In the genomic region with DNA sequence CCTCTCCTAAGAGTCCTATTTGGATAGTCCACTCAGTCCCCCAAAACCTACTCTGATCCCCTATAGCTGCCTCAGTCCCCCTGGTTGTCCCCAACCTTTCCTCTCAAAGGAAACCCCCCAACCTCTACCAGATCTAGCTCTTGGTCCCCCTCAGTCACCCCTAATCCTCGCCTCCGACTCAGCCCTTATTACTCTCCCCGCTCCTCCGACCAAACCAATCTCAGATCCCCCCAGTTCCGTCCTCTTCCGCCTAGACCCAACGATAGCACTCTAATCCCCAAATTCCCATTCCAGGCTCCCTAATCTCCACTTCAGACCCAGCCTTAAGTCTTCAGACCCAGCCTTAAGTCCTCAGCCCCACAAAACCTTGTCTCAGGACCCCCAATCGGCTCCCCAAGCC, we compare ENCODE assay signal across 8 cellular contexts. TPM values are rescaled to one million over a fixed set of nuclear protein-coding genes. Genes with fewer than 3 reads are reported as not detected.
DNase-seq lines count a peak whose midpoint lies in the region; TF ChIP-seq lines count a peak whose summit lies in the region.

No MANE protein-coding gene starts in this region.

- H3K27me3 ChIP-seq in iPS DF 6.9 (ENCODE audit: control insufficient read depth, insufficient read depth, low read length) (peaks cover 11% of the 10 kb centered on the region; the same call in 1 of the 2 replicates), spleen (replicated peaks in 1 of 7) (no peaks in the 10 kb centered on the region)

- H3K9me3 ChIP-seq in iPS DF 6.9 (ENCODE audit: control insufficient read depth, insufficient read depth, low read length) (no peaks in the 10 kb centered on the region), spleen (no peaks in the 10 kb centered on the region), OCI-LY7 (ENCODE audit: low read length) (no peaks in the 10 kb centered on the region)

- no peak for TF ChIP-seq CTCF in HFF-Myc (IDR thresholded peaks at IDR 0.05; ENCODE audit: low read depth, low read length, missing control alignments)
- no peak for TF ChIP-seq CTCF in spleen (IDR thresholded peaks at IDR 0.05 in 8 of 11, conservative IDR thresholded peaks at IDR 0.05 in 3 of 11)
- no peak for TF ChIP-seq CTCF in GM10266 (IDR thresholded peaks at IDR 0.05; ENCODE audit: control insufficient read depth, insufficient read depth, low read depth, missing control alignments)
- no peak for TF ChIP-seq CTCF in OCI-LY7 (conservative IDR thresholded peaks at IDR 0.05; ENCODE audit: low read length)

- no TSS peak for BruUV-seq in OCI-LY7 (replicated peaks; lab: Mats Ljungman, UMichigan)

- WGBS in iPS DF 6.9 (ENCODE audit: insufficient coverage, insufficient read length), result no CpG with 5 or more reads among the region's 8 CpGs
- 3 to 12% (median 8%) methylated on average over 8 of the region's 8 CpGs for WGBS in spleen, 5 donors

- H3K27me3 Mint-ChIP-seq in activated naive CD8-positive, alpha-beta T cell, result no peaks in the 10 kb centered on the region

- peak overlapping the region; percentile 92 for H3K4me3 Mint-ChIP-seq in activated naive CD8-positive, alpha-beta T cell

- no peaks in the 10 kb centered on the region for H3K9me3 Mint-ChIP-seq in activated naive CD8-positive, alpha-beta T cell (ENCODE audit: low read depth)

- intact Hi-C loops in spleen (cut with DNase I; ENCODE audit: low total_unique reads), result no loop called here
- intact Hi-C loops in OCI-LY7 (cut with micrococcal nuclease; ENCODE audit: unreplicated experiment), result no loop called here

- no peak overlapping the region for H3K27ac ChIP-seq in iPS DF 6.9 (ENCODE audit: low read length)
- H3K27ac ChIP-seq in spleen, result peak overlapping the region; percentile 83 to 98 (median 93)
- H3K27ac ChIP-seq in OCI-LY7 (ENCODE audit: low read depth, low read length, poor library complexity, severe bottlenecking), result no peak overlapping the region

- peak overlapping the region; percentile 95 for H3K4me3 ChIP-seq in HFF-Myc (replicated peaks; ENCODE audit: low read depth, low read length)
- peak overlapping the region; percentile 85; the same call in 1 of the 2 replicates for H3K4me3 ChIP-seq in iPS DF 6.9 (ENCODE audit: low read length)
- peak overlapping the region; percentile 49 to 75 (median 66) for H3K4me3 ChIP-seq in spleen
- no peak overlapping the region for H3K4me3 ChIP-seq in OCI-LY7 (ENCODE audit: low read depth, low read length, poor library complexity, severe bottlenecking)

- TF ChIP-seq POLR2A in spleen (IDR thresholded peaks at IDR 0.05), result no peak

- no peaks in the 10 kb centered on the region for H3K9me2 ChIP-seq in OCI-LY7 (ENCODE audit: insufficient read depth, low read length)

- H3K36me3 Mint-ChIP-seq in activated naive CD8-positive, alpha-beta T cell, result peaks cover 3% of the 10 kb centered on the region

- no peaks in the 10 kb centered on the region for H4K20me1 ChIP-seq in OCI-LY7 (ENCODE audit: insufficient read depth, low read length)

- no peaks in the 10 kb centered on the region for H3K79me2 ChIP-seq in OCI-LY7 (ENCODE audit: insufficient read depth, low read depth, low read length)

- POLR2A ChIA-PET in OCI-LY7 (lab: Charles Lee), result no interaction called here

- H3K4me2 ChIP-seq in OCI-LY7 (ENCODE audit: low read length), result no peak overlapping the region

- peaks cover 88% of the 10 kb centered on the region for H3K4me1 Mint-ChIP-seq in activated naive CD8-positive, alpha-beta T cell (ENCODE audit: low read depth)

- CTCF ChIA-PET in OCI-LY7 (lab: Charles Lee; ENCODE audit: unreplicated experiment), result interaction anchor here (0.6 kb wide), 1 partner anchor 34 kb away, joined by 3 read pairs; no protein-coding TSS in a partner anchor

- H2AFZ ChIP-seq in OCI-LY7 (ENCODE audit: low read length), result no peak overlapping the region

- no peak for DNase-seq in HFF-Myc (ENCODE audit: extremely low read depth, low read depth)
- no peak for DNase-seq in iPS DF 6.9 (ENCODE audit: low read depth, low spot score)
- no peak for DNase-seq in spleen
- DNase-seq in SK-N-DZ (ENCODE audit: low spot score), result no peak
- no peak for DNase-seq in GM10266 (ENCODE audit: extremely low spot score)
- no peak for DNase-seq in OCI-LY7 (ENCODE audit: low spot score)
- DNase-seq in Ammon's horn (ENCODE audit: low spot score), result no peak

- H3K27ac Mint-ChIP-seq in activated naive CD8-positive, alpha-beta T cell, result peak overlapping the region; percentile 92

- no peaks in the 10 kb centered on the region for H3K36me3 ChIP-seq in iPS DF 6.9 (ENCODE audit: control insufficient read depth, insufficient read depth, low read length)
- H3K36me3 ChIP-seq in spleen, result peaks cover 0 to 5% (median 0%) of the 10 kb centered on the region in 6 donors
- H3K36me3 ChIP-seq in OCI-LY7 (ENCODE audit: insufficient read depth, low read length), result no peaks in the 10 kb centered on the region

- peaks cover 7% of the 10 kb centered on the region for H3K4me1 ChIP-seq in iPS DF 6.9 (ENCODE audit: control insufficient read depth, insufficient read depth, low read length)
- peaks cover 48 to 93% (median 83%) of the 10 kb centered on the region in 6 donors for H3K4me1 ChIP-seq in spleen
- H3K4me1 ChIP-seq in OCI-LY7 (ENCODE audit: insufficient read depth, low read length, poor library complexity, severe bottlenecking), result peaks cover 23% of the 10 kb centered on the region

RNA-seq across cellular contexts. Expression of a gene that starts 0.6 kb away (rescaled TPM):
- total RNA-seq in spleen, result 10 to 100 TPM; 43.4 to 67.5 (median 54.2) TPM
- 10 to 100 TPM; 24.8 to 42.7 (median 29.6) TPM for polyA plus RNA-seq in spleen
- polyA plus RNA-seq in SK-N-DZ (2014; cell fraction: cytosol; rRNA removed), result 19.7 TPM in 2 replicates
- polyA plus RNA-seq in SK-N-DZ (2014; cell fraction: nucleus; rRNA removed), result 11.5 and 15.3 TPM in 2 replicates
- total RNA-seq in OCI-LY7 (2014; rRNA removed; shearing (Covaris generic)), result 1.5 and 2.5 TPM in 2 replicates
- total RNA-seq in OCI-LY7 (2022), result 1.7 and 1.8 TPM in 2 replicates

Comparison
In these comparisons a context has a peak if more than half of its experiments do, and no peak if none do; other contexts are left out.
1. H3K27ac ChIP-seq: peak in spleen (8 of 8); none in iPS DF 6.9 (single experiment) and OCI-LY7 (single experiment).
2. RNA of a gene that starts 0.6 kb away (total RNA-seq): 43.4 to 67.5 TPM in spleen; 1.5 to 2.5 TPM in OCI-LY7; every median in the first group is over 10 times any median in the second.